8 cellular contexts compared by ENCODE assay signal in the genomic region with DNA sequence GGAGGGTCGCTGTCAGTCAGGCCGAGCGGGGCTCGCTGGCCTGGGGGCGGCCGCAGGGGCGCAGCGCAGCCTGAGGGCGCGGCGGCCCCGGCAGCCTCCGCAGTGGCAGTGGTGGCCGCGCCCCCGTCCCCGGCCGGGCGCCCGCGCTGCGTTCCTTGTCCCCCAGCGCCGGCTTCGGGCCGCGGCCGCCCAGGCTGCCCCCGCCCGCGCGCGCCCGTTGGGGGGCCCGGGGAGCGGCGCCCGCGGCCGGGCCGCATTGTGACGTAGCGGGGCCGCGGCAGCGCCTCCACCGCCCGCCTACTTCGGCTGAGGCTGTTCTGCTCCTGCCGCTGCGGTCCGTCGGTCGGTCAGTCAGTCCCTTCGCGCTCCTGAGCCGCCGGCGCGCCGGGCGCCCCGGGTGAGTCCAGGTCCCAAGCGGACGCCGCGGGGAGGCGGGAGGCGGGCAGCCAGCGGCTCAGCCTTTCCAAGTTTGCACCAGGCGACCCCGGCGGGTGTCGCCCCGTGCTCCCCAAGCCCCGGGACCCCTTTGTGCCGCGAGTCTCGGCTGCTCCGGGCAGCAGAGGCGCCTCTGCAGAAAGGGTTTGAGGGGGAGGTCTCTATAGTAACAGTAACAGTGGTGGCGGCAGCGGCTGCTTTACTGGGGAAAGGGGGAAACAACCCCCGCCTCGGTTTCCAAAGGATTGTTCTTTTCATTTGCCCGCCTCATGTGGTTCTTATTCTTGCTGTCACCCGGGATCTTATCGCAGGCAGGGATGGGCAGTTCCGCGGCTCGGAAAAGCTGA. TPM values are rescaled to one million over a fixed set of nuclear protein-coding genes. Genes with fewer than 3 reads are reported as not detected.
A peak's percentile ranks its signal among the peaks of the same experiment; 100 is the strongest.
DNase-seq lines count a peak whose midpoint lies in the region; ATAC-seq and TF ChIP-seq lines count a peak whose summit lies in the region.

Gene SNCAIP, plus strand, starts transcription at position 350 of the 782 bp plus-strand sequence. CDS start 78,898 bp downstream, outside the sequence.

- TF ChIP-seq CTCF in AG04450 (IDR thresholded peaks at IDR 0.05; ENCODE audit: low read depth, low read length) (no peak), ascending aorta (IDR thresholded peaks at IDR 0.05) (no peak), hepatocyte (IDR thresholded peaks at IDR 0.05; ENCODE audit: poor library complexity) (no peak)

- H3K4me3 ChIP-seq in AG04450 (ENCODE audit: low read depth, low read length) = peak within 1 kb of the TSS; percentile 75
- peak within 1 kb of the TSS; percentile 67 for H3K4me3 ChIP-seq in HUES48 (ENCODE audit: low read depth, low read length)
- H3K4me3 ChIP-seq in ascending aorta = peak within 1 kb of the TSS; percentile 79
- H3K4me3 ChIP-seq in hepatocyte = peak within 1 kb of the TSS; percentile 84

- peak; percentile 50 for ATAC-seq in GM18858 (IDR thresholded peaks at IDR 0.05; ENCODE audit: unreplicated experiment)
- ATAC-seq in GM21447 (IDR thresholded peaks at IDR 0.05; ENCODE audit: unreplicated experiment) = no peak

- H3K9ac ChIP-seq in HUES48 (ENCODE audit: low read depth, low read length) = no peak within 1 kb of the TSS

- H3K27ac ChIP-seq in AG04450 (ENCODE audit: low read depth, low read length) (peak within 1 kb of the TSS; percentile 25), HUES48 (ENCODE audit: low read depth, low read length) (no peak within 1 kb of the TSS), ascending aorta (peak within 1 kb of the TSS; percentile 84 to 86), hepatocyte (peak within 1 kb of the TSS; percentile 88)

- no peaks in the 10 kb centered on the region for H3K9me2 ChIP-seq in hepatocyte (replicated peaks; ENCODE audit: insufficient read depth)

- H3K36me3 ChIP-seq in HUES48 (ENCODE audit: control insufficient read depth, insufficient read depth, low read length) = no peaks in the 10 kb centered on the region
- H3K36me3 ChIP-seq in ascending aorta = no peaks in the 10 kb centered on the region
- H3K36me3 ChIP-seq in hepatocyte (replicated peaks; ENCODE audit: insufficient read depth, low read depth) = no peaks in the 10 kb centered on the region

- under 1% methylated on average over 40 of the region's 91 CpGs for WGBS in hepatocyte (ENCODE audit: low lambda C conversion rate, missing lambda C conversion rate)

- intact Hi-C loops in ascending aorta (cut with DNase I) = loop anchor here (2.0 to 10.0 kb wide), 3 partner anchors 115 to 237 kb away; partner anchors contain the start of gene LOX

- no peaks in the 10 kb centered on the region for H4K20me1 ChIP-seq in hepatocyte (ENCODE audit: insufficient read depth, poor library complexity, severe bottlenecking)

- POLR2A ChIA-PET in AG04450 (lab: Yijun Ruan, JAX) = interaction anchor here (0.7 kb wide), 1 partner anchor 80 kb away, joined by 3 read pairs; no protein-coding TSS in a partner anchor

- CTCF ChIA-PET in AG04450 (lab: Charles Lee) = interaction anchor here (0.8 to 1.2 kb wide), 2 partner anchors 104 to 116 kb away, joined by 3 to 14 read pairs; no protein-coding TSS in a partner anchor

- H3K27me3 ChIP-seq in AG04450 (ENCODE audit: control insufficient read depth, insufficient read depth, low read length) (no peaks in the 10 kb centered on the region), HUES48 (ENCODE audit: control insufficient read depth, insufficient read depth, low read length) (peaks cover 47% of the 10 kb centered on the region), ascending aorta (no peaks in the 10 kb centered on the region), hepatocyte (peaks cover 6% of the 10 kb centered on the region)

- H3K79me2 ChIP-seq in hepatocyte = peaks cover 25% of the 10 kb centered on the region

- DNase-seq in AG04450 (ENCODE audit: low read depth, low spot score) = no peak
- peak in 1 of 2 donors; percentile 77 for DNase-seq in ascending aorta (ENCODE audit: low spot score in 2 of 2)
- peak; percentile 75 for DNase-seq in hepatocyte (ENCODE audit: low spot score)
- DNase-seq in pulmonary artery endothelial cell (ENCODE audit: low read depth, low spot score) = peak; percentile 10
- DNase-seq in stimulated activated CD4-positive, alpha-beta T cell treated with anti-CD3 and anti-CD28 coated beads, Interleukin-4, amount 100 ng/mL, for 4 hours = no peak

- H3K4me1 ChIP-seq in HUES48 (ENCODE audit: control insufficient read depth, insufficient read depth, low read length) (peaks cover 20% of the 10 kb centered on the region; the same call in 1 of the 2 replicates), ascending aorta (peaks cover 0 to 8% of the 10 kb centered on the region in 2 donors), hepatocyte (ENCODE audit: insufficient read depth) (peaks cover 14% of the 10 kb centered on the region)

- H3K4me2 ChIP-seq in hepatocyte = peak within 1 kb of the TSS; percentile 94

- no peaks in the 10 kb centered on the region; the same call in none of the 2 replicates for H3K9me3 ChIP-seq in AG04450 (ENCODE audit: control insufficient read depth, insufficient read depth, low read length)
- no peaks in the 10 kb centered on the region for H3K9me3 ChIP-seq in HUES48 (ENCODE audit: control insufficient read depth, insufficient read depth, low read length)
- H3K9me3 ChIP-seq in ascending aorta = no peaks in the 10 kb centered on the region
- no peaks in the 10 kb centered on the region for H3K9me3 ChIP-seq in hepatocyte (ENCODE audit: low read depth)

- peak within 1 kb of the TSS; percentile 82 for H2AFZ ChIP-seq in hepatocyte

RNA-seq across cellular contexts. Expression of gene SNCAIP, which starts in this region (rescaled TPM):
- 10.7 and 12.3 TPM in 2 replicates for polyA plus RNA-seq in AG04450 (2011; rRNA removed)
- polyA minus RNA-seq in AG04450 (2011; rRNA and poly(A)+ RNA removed) = 17.5 and 18.7 TPM in 2 replicates
- total RNA-seq in ascending aorta = 2.9 TPM
- 19.0 and 19.1 TPM in 2 replicates for total RNA-seq in hepatocyte
- polyA plus RNA-seq in hepatocyte = 7.1 and 11.4 TPM in 2 replicates
- 8.9 and 18.9 TPM in 2 replicates for total RNA-seq in pulmonary artery endothelial cell

Comparison
In these comparisons a context has a peak if more than half of its experiments do, and no peak if none do; other contexts are left out.
1. DNase-seq: peak in hepatocyte (single experiment) and pulmonary artery endothelial cell (single experiment); none in AG04450 (single experiment) and stimulated activated CD4-positive, alpha-beta T cell treated with anti-CD3 and anti-CD28 coated beads, Interleukin-4, amount 100 ng/mL, for 4 hours (0 of 2).
2. Peak in every context shown above with its lines, with median percentiles within 50 percentile points of each other: H3K4me3 ChIP-seq.